ENCODE assay signal across 32 cellular contexts in the genomic region with DNA sequence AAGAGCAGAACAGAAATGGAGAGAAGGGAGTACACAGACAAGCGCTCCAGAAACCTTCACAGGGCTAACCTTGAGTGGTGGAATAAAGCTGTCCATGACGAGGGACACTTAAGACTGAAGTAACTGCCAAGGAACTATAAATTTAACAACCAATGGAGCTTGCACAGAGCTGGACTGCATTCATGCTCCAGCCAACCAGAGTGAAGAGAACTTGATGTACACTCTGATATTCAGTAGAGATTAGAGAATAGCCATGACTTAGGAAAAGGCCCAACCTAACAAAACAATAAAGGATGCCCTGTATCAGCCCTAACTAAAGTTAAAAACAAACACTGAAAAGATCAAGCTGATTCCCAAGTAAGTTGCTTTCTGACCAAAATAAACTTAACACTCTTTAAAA.
"Had no signal": no experiment of that assay in that cellular context is flagged by ENCODE, and none has a peak within 500 bp of the region (broad histone marks: within the 10 kb centered on the region; RNA-seq: fewer than 3 reads in every experiment).

No MANE protein-coding gene starts in this region.

- FAIRE-seq: RCC 7860 had no signal

- H3K27ac Mint-ChIP-seq: activated B cell treated with CpG ODN at 0.5 μM for 24 hours; activated CD4-positive, alpha-beta memory T cell treated with anti-CD3 and anti-CD28 coated beads for 36 hours; activated naive CD4-positive, alpha-beta T cell treated with anti-CD3 and anti-CD28 coated beads, Interleukin-2, amount 10 ng/mL, durations not matched to agents 7 days and 5 days; activated naive CD8-positive, alpha-beta T cell; activated naive CD8-positive, alpha-beta T cell treated with anti-CD3 and anti-CD28 coated beads, Interleukin-2, amount 50 U/mL, for 24 hours; T-helper 2 cell treated with Interferon-gamma antibody and Interleukin-4, amounts not matched to agents 5 μg/mL and 100 μg/mL, for 36 hours had no signal

- H3K9me3 Mint-ChIP-seq: activated B cell treated with CpG ODN at 0.5 μM for 24 hours; activated CD4-positive, alpha-beta memory T cell treated with anti-CD3 and anti-CD28 coated beads for 36 hours; activated naive CD4-positive, alpha-beta T cell treated with anti-CD3 and anti-CD28 coated beads, Interleukin-2, amount 10 ng/mL, durations not matched to agents 7 days and 5 days; activated naive CD8-positive, alpha-beta T cell treated with anti-CD3 and anti-CD28 coated beads, Interleukin-2, amount 50 U/mL, for 24 hours; central memory CD8-positive, alpha-beta T cell; T-helper 2 cell treated with Interferon-gamma antibody and Interleukin-4, amounts not matched to agents 5 μg/mL and 100 μg/mL, for 36 hours had no signal

- H3K36me3 ChIP-seq: brain microvascular endothelial cell, cardiac muscle cell had no signal

- DNase-seq: activated B cell treated with CpG ODN at 0.5 μM for 24 hours; activated CD4-positive, alpha-beta memory T cell treated with anti-CD3 and anti-CD28 coated beads for 36 hours; activated CD4-positive, alpha-beta T cell treated with anti-CD3 and anti-CD28 coated beads for 4 hours; activated CD4-positive, alpha-beta T cell treated with anti-CD3 and anti-CD28 coated beads, Interleukin-2, amount 50 U/mL, for 1 hour; activated CD4-positive, CD25-positive, alpha-beta regulatory T cell treated with anti-CD3 and anti-CD28 coated beads, Interleukin-2, amount 50 U/mL, for 72 hours; activated CD8-positive, alpha-beta memory T cell treated with anti-CD3 and anti-CD28 coated beads, Interleukin-2, amount 50 U/mL, for 4 hours; activated effector memory CD4-positive, alpha-beta T cell treated with Interleukin-2 at 50 U/mL for 16 hours; activated naive CD4-positive, alpha-beta T cell treated with anti-CD3 and anti-CD28 coated beads, Interleukin-2, amount 10 ng/mL, durations not matched to agents 7 days and 5 days; activated naive CD8-positive, alpha-beta T cell treated with anti-CD3 and anti-CD28 coated beads, Interleukin-2, amount 50 U/mL, for 24 hours; activated T-cell treated with anti-CD3 and anti-CD28 coated beads for 4 hours; activated T-cell treated with anti-CD3 and anti-CD28 coated beads, Interleukin-2, amount 50 U/mL, for 48 hours; anterior cingulate cortex; brain microvascular endothelial cell; NCI-H1092 treated with DMSO at 0.1 percent for 48 hours; NCI-H1417; NCI-H187; NCI-H2029 treated with DMSO at 0.1 percent for 48 hours; NCI-H2107; NCI-H2171; NCI-H510A; NCI-H526; NCI-H748 treated with DMSO at 0.1 percent for 48 hours; NK-92 treated with Interleukin-12 subunit alpha and Interleukin-12 subunit beta, amount 100 ng/mL, for 24 hours; PC-3 had no signal

- H3K27me3 Mint-ChIP-seq: activated B cell treated with CpG ODN at 0.5 μM for 24 hours; activated CD4-positive, alpha-beta memory T cell treated with anti-CD3 and anti-CD28 coated beads for 36 hours; activated naive CD4-positive, alpha-beta T cell treated with anti-CD3 and anti-CD28 coated beads, Interleukin-2, amount 10 ng/mL, durations not matched to agents 7 days and 5 days; activated naive CD8-positive, alpha-beta T cell had no signal

- H3K27me3 ChIP-seq: brain microvascular endothelial cell, cardiac muscle cell had no signal

- H3K4me1 Mint-ChIP-seq: activated B cell treated with CpG ODN at 0.5 μM for 24 hours; activated naive CD4-positive, alpha-beta T cell treated with anti-CD3 and anti-CD28 coated beads, Interleukin-2, amount 10 ng/mL, durations not matched to agents 7 days and 5 days; activated naive CD8-positive, alpha-beta T cell treated with anti-CD3 and anti-CD28 coated beads, Interleukin-2, amount 50 U/mL, for 24 hours; central memory CD8-positive, alpha-beta T cell had no signal

- H3K27ac ChIP-seq: brain microvascular endothelial cell, cardiac muscle cell, KMS-11, RWPE1 had no signal

- H3K4me3 Mint-ChIP-seq: activated B cell treated with CpG ODN at 0.5 μM for 24 hours; activated CD4-positive, alpha-beta memory T cell treated with anti-CD3 and anti-CD28 coated beads for 36 hours; activated naive CD4-positive, alpha-beta T cell treated with anti-CD3 and anti-CD28 coated beads, Interleukin-2, amount 10 ng/mL, durations not matched to agents 7 days and 5 days; activated naive CD8-positive, alpha-beta T cell; activated naive CD8-positive, alpha-beta T cell treated with anti-CD3 and anti-CD28 coated beads, Interleukin-2, amount 50 U/mL, for 24 hours; central memory CD8-positive, alpha-beta T cell; T-helper 2 cell treated with Interferon-gamma antibody and Interleukin-4, amounts not matched to agents 5 μg/mL and 100 μg/mL, for 36 hours had no signal

- H3K36me3 Mint-ChIP-seq: activated CD4-positive, alpha-beta memory T cell treated with anti-CD3 and anti-CD28 coated beads for 36 hours; activated naive CD4-positive, alpha-beta T cell treated with anti-CD3 and anti-CD28 coated beads, Interleukin-2, amount 10 ng/mL, durations not matched to agents 7 days and 5 days; activated naive CD8-positive, alpha-beta T cell had no signal

- H3K9ac ChIP-seq: KMS-11 had no signal

- H3K4me2 ChIP-seq: KMS-11 had no signal

- ATAC-seq: activated naive CD8-positive, alpha-beta T cell treated with anti-CD3 and anti-CD28 coated beads, Interleukin-2, amount 50 U/mL, for 24 hours; PC-3; Right ventricle myocardium inferior had no signal

- H3K4me3 ChIP-seq: cardiac muscle cell had no signal
